9 cellular contexts compared by ENCODE assay signal in the genomic region with DNA sequence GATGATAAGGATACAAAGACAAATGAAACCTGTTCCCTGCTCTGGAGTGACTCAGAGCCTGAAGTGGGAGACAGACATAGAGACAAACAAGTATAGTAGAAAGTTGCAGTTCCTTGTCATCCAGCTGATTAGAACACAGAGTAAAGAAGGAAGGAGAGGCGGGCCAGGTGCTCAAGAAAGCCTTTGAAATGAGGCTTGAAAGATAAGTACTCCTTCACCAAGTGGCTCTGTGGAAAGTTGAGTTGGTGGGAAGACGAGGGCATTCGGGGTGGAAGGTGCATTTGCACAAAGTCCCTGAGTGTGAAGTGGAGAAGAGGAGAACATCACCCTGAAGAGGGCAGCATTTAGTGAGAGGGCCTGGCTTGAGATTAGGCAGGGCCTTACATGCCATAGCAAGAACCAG. TPM values are rescaled to one million over a fixed set of nuclear protein-coding genes. Genes with fewer than 3 reads are reported as not detected.
DNase-seq lines count a peak whose midpoint lies in the region; ATAC-seq and TF ChIP-seq lines count a peak whose summit lies in the region.
"Had no signal": no experiment of that assay in that cellular context is flagged by ENCODE, and none has a peak within 500 bp of the region (broad histone marks: within the 10 kb centered on the region; RNA-seq: fewer than 3 reads in every experiment).

No MANE protein-coding gene starts in this region.

- DNase-seq in GM06990 (ENCODE audit: extremely low read depth, insufficient read length) (no peak), choroid plexus epithelial cell (ENCODE audit: low read depth) (peak; percentile 26), progenitor cell of endocrine pancreas (ENCODE audit: low spot score, unreplicated experiment) (no peak), GM19238 (ENCODE audit: insufficient read length, low spot score) (no peak), NCI-H1092 treated with DMSO at 0.1 percent for 48 hours (lab: John Stamatoyannopoulos, UW) (no peak)
- DNase-seq: NCI-H1092, T-helper 2 cell had no signal

- H3K36me3 ChIP-seq in GM06990 (ENCODE audit: control insufficient read depth, insufficient read depth, low read length) = no peaks in the 10 kb centered on the region

- ATAC-seq in activated CD4-positive, CD25-positive, alpha-beta regulatory T cell treated with anti-CD3 and anti-CD28 coated beads, Interleukin-2, amount 50 U/mL, for 24 hours = no peak

- H3K27me3 Mint-ChIP-seq in progenitor cell of endocrine pancreas = no peaks in the 10 kb centered on the region

- H3K4me3 Mint-ChIP-seq in progenitor cell of endocrine pancreas (ENCODE audit: low read depth) = no peak overlapping the region

- no peaks in the 10 kb centered on the region for H3K27me3 ChIP-seq in GM06990 (replicated peaks; ENCODE audit: control insufficient read depth, insufficient read depth, low read length)

- TF ChIP-seq CTCF in GM06990 (IDR thresholded peaks at IDR 0.05; ENCODE audit: insufficient read depth, low read length, poor library complexity, severe bottlenecking) (peak; percentile 17), LNCAP (IDR thresholded peaks at IDR 0.05) (peak; percentile 37; the same call in 1 of the 2 replicates), choroid plexus epithelial cell (conservative IDR thresholded peaks at IDR 0.05; ENCODE audit: low read depth, low read length) (peak; percentile 33), progenitor cell of endocrine pancreas (IDR thresholded peaks at IDR 0.05; ENCODE audit: unreplicated experiment) (peak; percentile 26)

- H3K36me3 Mint-ChIP-seq in progenitor cell of endocrine pancreas (ENCODE audit: insufficient read depth) = no peaks in the 10 kb centered on the region

- H3K4me3 ChIP-seq in GM06990 (replicated peaks; ENCODE audit: low read depth, low read length) (no peak overlapping the region), choroid plexus epithelial cell (ENCODE audit: low read depth, low read length) (no peak overlapping the region)

- H3K27ac Mint-ChIP-seq in progenitor cell of endocrine pancreas = no peak overlapping the region

- peaks cover 3% of the 10 kb centered on the region for H3K9me3 Mint-ChIP-seq in progenitor cell of endocrine pancreas (ENCODE audit: low read depth)

- peaks cover 8% of the 10 kb centered on the region for H3K4me1 Mint-ChIP-seq in progenitor cell of endocrine pancreas (ENCODE audit: low read depth)

RNA-seq across cellular contexts. Expression of a gene that starts 17.0 kb away (rescaled TPM):
- 10.8 and 14.4 TPM in 2 replicates for total RNA-seq in progenitor cell of endocrine pancreas
